14 cellular contexts compared by ENCODE assay signal in the genomic region with DNA sequence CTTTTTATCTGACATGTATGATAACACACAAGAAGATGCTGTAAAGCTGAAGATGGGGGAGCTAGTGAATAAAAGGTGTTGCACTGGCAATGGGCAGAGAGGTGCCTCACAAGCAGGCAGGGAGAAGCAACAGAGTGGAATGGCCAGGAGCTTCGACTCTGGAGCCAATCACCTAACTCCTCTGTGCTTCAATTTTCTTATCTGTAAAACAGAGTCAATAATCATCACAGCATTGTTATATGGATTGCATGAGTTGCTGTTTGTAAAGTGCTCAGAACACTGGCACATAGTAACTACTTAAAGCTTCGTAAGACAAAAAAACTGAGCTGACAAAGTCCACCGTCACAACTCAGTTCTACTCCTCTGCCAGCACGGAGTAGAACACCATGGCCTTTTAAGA.
A peak's percentile ranks its signal among the peaks of the same experiment; 100 is the strongest.
DNase-seq lines count a peak whose midpoint lies in the region; ATAC-seq and TF ChIP-seq lines count a peak whose summit lies in the region.
"Had no signal": no experiment of that assay in that cellular context is flagged by ENCODE, and none has a peak within 500 bp of the region (broad histone marks: within the 10 kb centered on the region; RNA-seq: fewer than 3 reads in every experiment).

No MANE protein-coding gene starts in this region.

- no peaks in the 10 kb centered on the region for H3K27me3 ChIP-seq in colonic mucosa
- no peaks in the 10 kb centered on the region for H3K27me3 ChIP-seq in sigmoid colon
- H3K27me3 ChIP-seq: BE2C had no signal

- CTCF ChIA-PET in HEK293T (lab: Yijun Ruan, JAX) = no interaction called here

- DNase-seq in colonic mucosa = peak; percentile 32
- peak in 2 of 3 donors; percentile 42 to 45 for DNase-seq in mucosa of descending colon
- no peak for DNase-seq in sigmoid colon
- no peak for DNase-seq in T-helper 17 cell
- DNase-seq in NCI-H446 (lab: John Stamatoyannopoulos, UW) = no peak
- DNase-seq in HEK293T (ENCODE audit: extremely low spot score) = no peak
- DNase-seq: ACHN; BE2C; C1 segment of cervical spinal cord; Caco-2; CD4-positive, alpha-beta T cell; GDM1; GOT3; H9 had no signal

- H3K36me3 Mint-ChIP-seq in T-helper 17 cell (ENCODE audit: low read depth) = no peaks in the 10 kb centered on the region

- H3K27me3 Mint-ChIP-seq in T-helper 17 cell = no peaks in the 10 kb centered on the region
- H3K27me3 Mint-ChIP-seq: CD4-positive, alpha-beta T cell had no signal

- 21 to 73% methylated on average over 4 of the region's 4 CpGs for WGBS in sigmoid colon, 2 donors

- no peaks in the 10 kb centered on the region for H3K4me1 Mint-ChIP-seq in T-helper 17 cell
- H3K4me1 Mint-ChIP-seq: H9 had no signal

- TF ChIP-seq CTCF in colonic mucosa (IDR thresholded peaks at IDR 0.05) (no peak), mucosa of descending colon (IDR thresholded peaks at IDR 0.05) (no peak), sigmoid colon (IDR thresholded peaks at IDR 0.05) (no peak)

- TF ChIP-seq POLR2A in sigmoid colon (IDR thresholded peaks at IDR 0.05) = no peak

- H3K4me3 Mint-ChIP-seq in T-helper 17 cell = no peak overlapping the region
- H3K4me3 Mint-ChIP-seq: CD4-positive, alpha-beta T cell; H9 had no signal

- no peak for TF ChIP-seq EP300 in sigmoid colon (IDR thresholded peaks at IDR 0.05)

- H3K9me3 ChIP-seq in colonic mucosa (no peaks in the 10 kb centered on the region), mucosa of descending colon (no peaks in the 10 kb centered on the region), sigmoid colon (peaks cover 0 to 3% (median 1%) of the 10 kb centered on the region in 4 donors), T-helper 17 cell (ENCODE audit: control insufficient read depth, low read length, poor library complexity, severe bottlenecking) (no peaks in the 10 kb centered on the region)
- H3K9me3 ChIP-seq: BE2C had no signal

- ATAC-seq in mucosa of descending colon (peak; percentile 84), T-helper 17 cell (no peak)

- POLR2A ChIA-PET in HEK293T (lab: Yijun Ruan, JAX) = no interaction called here

- no peak overlapping the region for H3K27ac ChIP-seq in colonic mucosa
- peak overlapping the region in 3 of 4 donors; percentile 26 to 62 (median 45) for H3K27ac ChIP-seq in sigmoid colon

- H3K4me1 ChIP-seq in colonic mucosa (no peaks in the 10 kb centered on the region), mucosa of descending colon (ENCODE audit: low read depth) (no peaks in the 10 kb centered on the region), sigmoid colon (peaks cover 0 to 29% (median 18%) of the 10 kb centered on the region in 4 donors)
- H3K4me1 ChIP-seq: Caco-2 had no signal

- no peak overlapping the region for H3K9ac ChIP-seq in colonic mucosa (ENCODE audit: low read depth in 2 of 2, low read length in 2 of 2)

- H3K4me3 ChIP-seq in colonic mucosa (no peak overlapping the region), mucosa of descending colon (no peak overlapping the region), sigmoid colon (no peak overlapping the region)

- H3K27ac Mint-ChIP-seq in T-helper 17 cell = no peak overlapping the region
- H3K27ac Mint-ChIP-seq: CD4-positive, alpha-beta T cell; H9 had no signal

- intact Hi-C loops in colonic mucosa (cut with DNase I) = no loop called here
- intact Hi-C loops in mucosa of descending colon (cut with DNase I, micrococcal nuclease) = no loop called here
- intact Hi-C loops in sigmoid colon (cut with DNase I) = no loop called here

- H3K36me3 ChIP-seq in colonic mucosa (no peaks in the 10 kb centered on the region), mucosa of descending colon (ENCODE audit: low read depth) (no peaks in the 10 kb centered on the region), sigmoid colon (no peaks in the 10 kb centered on the region)
- H3K36me3 ChIP-seq: BE2C had no signal

TF ChIP-seq in HEK293T, 16 proteins besides CTCF, POLR2A, EP300 and RAD21:
- TF ChIP-seq BHLHE40 (IDR thresholded peaks at IDR 0.05; ENCODE audit: borderline replicate concordance) = no peak
- no peak for TF ChIP-seq LEF1 (IDR thresholded peaks at IDR 0.05; ENCODE audit: borderline replicate concordance)
- TF ChIP-seq CTBP1 (IDR thresholded peaks at IDR 0.05; ENCODE audit: borderline replicate concordance) = no peak
- no peak for TF ChIP-seq HDGF (IDR thresholded peaks at IDR 0.05; ENCODE audit: borderline replicate concordance)
- no peak for TF ChIP-seq ARNT (IDR thresholded peaks at IDR 0.05)
- TF ChIP-seq, protein P1, sequence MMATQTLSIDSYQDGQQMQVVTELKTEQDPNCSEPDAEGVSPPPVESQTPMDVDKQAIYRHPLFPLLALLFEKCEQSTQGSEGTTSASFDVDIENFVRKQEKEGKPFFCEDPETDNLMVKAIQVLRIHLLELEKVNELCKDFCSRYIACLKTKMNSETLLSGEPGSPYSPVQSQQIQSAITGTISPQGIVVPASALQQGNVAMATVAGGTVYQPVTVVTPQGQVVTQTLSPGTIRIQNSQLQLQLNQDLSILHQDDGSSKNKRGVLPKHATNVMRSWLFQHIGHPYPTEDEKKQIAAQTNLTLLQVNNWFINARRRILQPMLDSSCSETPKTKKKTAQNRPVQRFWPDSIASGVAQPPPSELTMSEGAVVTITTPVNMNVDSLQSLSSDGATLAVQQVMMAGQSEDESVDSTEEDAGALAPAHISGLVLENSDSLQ (IDR thresholded peaks at IDR 0.05) = no peak
- no peak for TF ChIP-seq FOXA1 (IDR thresholded peaks at IDR 0.05)
- no peak for TF ChIP-seq L3MBTL2 (conservative IDR thresholded peaks at IDR 0.05)
- TF ChIP-seq ZNF384 (IDR thresholded peaks at IDR 0.05) = no peak
- TF ChIP-seq ELF4 (IDR thresholded peaks at IDR 0.05) = no peak
- no peak for TF ChIP-seq SUZ12 (IDR thresholded peaks at IDR 0.05)
- TF ChIP-seq SP1 (IDR thresholded peaks at IDR 0.05) = no peak

Comparison
In these comparisons a context has a peak if more than half of its experiments do, and no peak if none do; other contexts are left out.
1. DNase-seq: peak in colonic mucosa (single experiment) and mucosa of descending colon (2 of 3); none in sigmoid colon (single experiment), T-helper 17 cell (0 of 3), NCI-H446 (0 of 2) and HEK293T (single experiment).